ENCODE assay signal across 8 cellular contexts in genomic region chr17:58219789-58220183, GRCh38. TPM values are rescaled to one million over a fixed set of nuclear protein-coding genes. Genes with fewer than 3 reads are reported as not detected.
DNase-seq lines count a peak whose midpoint lies in the region; TF ChIP-seq lines count a peak whose summit lies in the region.

No MANE protein-coding gene starts in this region.

- no peak overlapping the region for H3K27ac ChIP-seq in liver (ENCODE audit: low read depth in 1 of 2, low read length in 2 of 2)

- WGBS in liver: 57% methylated on average over 7 of the region's 7 CpGs

- TF ChIP-seq CTCF in liver (IDR thresholded peaks at IDR 0.05; ENCODE audit: low read depth, low read length, missing input control) (no peak), type B pancreatic cell (conservative IDR thresholded peaks at IDR 0.05) (no peak)

- H3K9me3 ChIP-seq in liver (ENCODE audit: control insufficient read depth in 4 of 4, low read length in 3 of 4): no peaks in the 10 kb centered on the region

- DNase-seq in activated naive CD4-positive, alpha-beta T cell treated with anti-CD3 and anti-CD28 coated beads, Interleukin-2, amount 50 U/mL, for 16 hours: no peak
- DNase-seq in type B pancreatic cell (ENCODE audit: extremely low spot score, unreplicated experiment) (no peak), NCI-H2171 (lab: John Stamatoyannopoulos, UW) (no peak), NCI-H1930 (lab: John Stamatoyannopoulos, UW) (no peak)
- no peak for DNase-seq in activated CD8-positive, alpha-beta memory T cell treated with anti-CD3 and anti-CD28 coated beads, Interleukin-2, amount 50 U/mL, for 4 hours

- peaks cover 0 to 13% (median 2%) of the 10 kb centered on the region in 4 donors for H3K4me1 ChIP-seq in liver (ENCODE audit: control insufficient read depth in 4 of 4, insufficient read depth in 4 of 4, low read length in 3 of 4)

- H3K27me3 ChIP-seq in liver (ENCODE audit: control insufficient read depth in 4 of 4, insufficient read depth in 4 of 4, low read length in 3 of 4): no peaks in the 10 kb centered on the region

- H3K9ac ChIP-seq in liver (ENCODE audit: low read depth in 1 of 2, low read length in 2 of 2): no peak overlapping the region

- H3K4me3 ChIP-seq in liver (ENCODE audit: low read depth in 1 of 3, low read length in 3 of 3): peak overlapping the region in 2 of 3 donors; percentile 86 to 100

- H3K27me3 Mint-ChIP-seq in activated naive CD4-positive, alpha-beta T cell treated with anti-CD3 and anti-CD28 coated beads, Interleukin-2, amount 50 U/mL, for 24 hours: no peaks in the 10 kb centered on the region
- no peaks in the 10 kb centered on the region for H3K27me3 Mint-ChIP-seq in activated naive CD8-positive, alpha-beta T cell
- peaks cover 31% of the 10 kb centered on the region for H3K27me3 Mint-ChIP-seq in type B pancreatic cell

- H3K27ac Mint-ChIP-seq in activated naive CD4-positive, alpha-beta T cell treated with anti-CD3 and anti-CD28 coated beads, Interleukin-2, amount 50 U/mL, for 24 hours: peak overlapping the region; percentile 82
- H3K27ac Mint-ChIP-seq in activated naive CD8-positive, alpha-beta T cell: peak overlapping the region; percentile 98
- H3K27ac Mint-ChIP-seq in type B pancreatic cell: peak overlapping the region; percentile 88

- no peaks in the 10 kb centered on the region for H3K36me3 Mint-ChIP-seq in activated naive CD4-positive, alpha-beta T cell treated with anti-CD3 and anti-CD28 coated beads, Interleukin-2, amount 50 U/mL, for 24 hours
- H3K36me3 Mint-ChIP-seq in activated naive CD8-positive, alpha-beta T cell: peaks cover 6% of the 10 kb centered on the region
- H3K36me3 Mint-ChIP-seq in type B pancreatic cell: peaks cover 3% of the 10 kb centered on the region

- peak overlapping the region; percentile 93 for H3K4me3 Mint-ChIP-seq in activated naive CD4-positive, alpha-beta T cell treated with anti-CD3 and anti-CD28 coated beads, Interleukin-2, amount 50 U/mL, for 24 hours
- H3K4me3 Mint-ChIP-seq in activated naive CD8-positive, alpha-beta T cell: peak overlapping the region; percentile 98
- peak overlapping the region; percentile 96 for H3K4me3 Mint-ChIP-seq in type B pancreatic cell

- H3K36me3 ChIP-seq in liver (ENCODE audit: control insufficient read depth in 4 of 4, insufficient read depth in 3 of 4, low read depth in 1 of 4, low read length in 3 of 4): peaks cover 0 to 8% (median 2%) of the 10 kb centered on the region in 4 donors

- H3K4me1 Mint-ChIP-seq in activated naive CD4-positive, alpha-beta T cell treated with anti-CD3 and anti-CD28 coated beads, Interleukin-2, amount 50 U/mL, for 24 hours: peaks cover 31% of the 10 kb centered on the region
- peaks cover 37% of the 10 kb centered on the region for H3K4me1 Mint-ChIP-seq in activated naive CD8-positive, alpha-beta T cell (ENCODE audit: low read depth)
- peaks cover 12% of the 10 kb centered on the region for H3K4me1 Mint-ChIP-seq in type B pancreatic cell (ENCODE audit: unreplicated experiment)

- no peak for TF ChIP-seq RAD21 in liver (IDR thresholded peaks at IDR 0.05)

- H3K9me3 Mint-ChIP-seq in activated naive CD4-positive, alpha-beta T cell treated with anti-CD3 and anti-CD28 coated beads, Interleukin-2, amount 50 U/mL, for 24 hours: no peaks in the 10 kb centered on the region
- no peaks in the 10 kb centered on the region for H3K9me3 Mint-ChIP-seq in activated naive CD8-positive, alpha-beta T cell (ENCODE audit: low read depth)
- H3K9me3 Mint-ChIP-seq in type B pancreatic cell: no peaks in the 10 kb centered on the region

TF ChIP-seq in liver, 16 proteins besides CTCF, POLR2A, EP300 and RAD21:
- TF ChIP-seq EGR1 (IDR thresholded peaks at IDR 0.05; ENCODE audit: low read depth in 2 of 2) (no peak), MAX (IDR thresholded peaks at IDR 0.05) (no peak), HNF4A (conservative IDR thresholded peaks at IDR 0.05) (no peak), YY1 (IDR thresholded peaks at IDR 0.05) (no peak), GABPA (IDR thresholded peaks at IDR 0.05 in 1 of 2, conservative IDR thresholded peaks at IDR 0.05 in 1 of 2) (no peak)
- TF ChIP-seq, protein P1, sequence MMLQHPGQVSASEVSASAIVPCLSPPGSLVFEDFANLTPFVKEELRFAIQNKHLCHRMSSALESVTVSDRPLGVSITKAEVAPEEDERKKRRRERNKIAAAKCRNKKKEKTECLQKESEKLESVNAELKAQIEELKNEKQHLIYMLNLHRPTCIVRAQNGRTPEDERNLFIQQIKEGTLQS (IDR thresholded peaks at IDR 0.05): no peak

RNA-seq across cellular contexts. Expression of gene MKS1, which starts 0.7 kb away (rescaled TPM):
- total RNA-seq in liver: 1 to 10 TPM; 5.7 to 7.9 TPM
- polyA plus RNA-seq in liver: 1 to 10 TPM; 4.4 to 4.5 TPM
- total RNA-seq in type B pancreatic cell (ENCODE audit: low replicate concordance): 21.9 and 33.2 TPM in 2 replicates

RNA-seq across cellular contexts. Expression of gene LPO, which starts 18.6 kb away (rescaled TPM):
- total RNA-seq in liver (not detected), type B pancreatic cell (ENCODE audit: low replicate concordance) (not detected in 2 replicates)
- polyA plus RNA-seq in liver: not detected

RNA-seq across cellular contexts. Expression of gene EPX, which starts 27.3 kb away (rescaled TPM):
- total RNA-seq in liver (10 to 100 TPM in 1 of 2 donors, not detected in 1; 10.0 TPM), type B pancreatic cell (ENCODE audit: low replicate concordance) (not detected in 2 replicates)
- under 1 TPM in 1 of 2 donors, not detected in 1; 0.09 TPM for polyA plus RNA-seq in liver

RNA-seq across cellular contexts. Expression of gene OR4D2, which starts 53.0 kb away (rescaled TPM):
- total RNA-seq in liver (not detected), type B pancreatic cell (ENCODE audit: low replicate concordance) (not detected in 2 replicates)
- not detected for polyA plus RNA-seq in liver
